In the genomic region with DNA sequence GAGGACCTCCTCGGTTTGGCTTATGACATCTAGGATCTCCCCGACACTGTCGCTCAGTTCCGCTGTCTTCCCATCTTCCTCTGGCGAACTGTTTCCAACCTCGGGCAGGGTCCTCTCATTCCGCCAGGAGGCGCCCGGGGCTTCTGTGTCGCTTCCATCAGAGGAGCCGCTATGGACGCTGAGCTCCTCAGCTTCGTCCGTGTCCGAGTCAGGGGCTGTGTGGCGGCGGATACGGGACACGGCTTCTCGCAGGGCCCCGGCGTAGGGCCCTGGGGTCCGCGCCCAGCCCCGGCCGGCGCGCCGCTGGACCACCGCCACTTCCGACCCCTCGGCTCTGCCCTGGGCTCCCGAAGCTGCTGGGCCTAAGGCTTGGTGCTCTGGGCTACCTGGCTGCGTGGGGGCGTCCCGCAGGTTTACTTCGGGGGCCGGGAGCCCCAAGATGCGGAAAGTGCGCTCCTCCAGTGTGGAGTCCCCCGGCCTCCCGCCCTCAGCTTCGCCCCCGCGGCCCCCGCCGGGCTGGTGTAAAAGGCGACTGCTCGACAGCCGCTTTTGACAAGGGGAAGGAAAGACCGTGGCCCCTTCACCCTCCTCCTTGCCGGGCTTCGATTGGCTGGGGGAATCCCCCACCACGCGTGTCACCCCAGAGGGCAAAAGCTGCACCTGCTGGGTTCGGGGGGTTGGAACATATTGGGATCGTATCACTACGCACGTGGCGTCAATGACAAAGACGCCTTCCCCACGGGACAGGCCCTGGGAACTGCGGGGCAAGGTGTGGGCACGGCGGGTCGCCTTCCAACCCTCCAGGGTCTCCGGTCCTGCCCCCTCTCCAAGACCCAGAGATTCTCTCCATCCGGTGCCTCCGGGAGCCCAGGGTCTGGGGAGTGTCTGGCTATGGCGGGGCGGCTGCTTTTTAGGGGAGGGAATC, we compare ENCODE assay signal across 8 cellular contexts. TPM values are rescaled to one million over a fixed set of nuclear protein-coding genes. Genes with fewer than 3 reads are reported as not detected.
A peak's percentile ranks its signal among the peaks of the same experiment; 100 is the strongest.
DNase-seq lines count a peak whose midpoint lies in the region; ATAC-seq and TF ChIP-seq lines count a peak whose summit lies in the region.

No MANE protein-coding gene starts in this region.

- DNase-seq in NCI-H1694 treated with DMSO at 0.1 percent for 48 hours (lab: John Stamatoyannopoulos, UW) (peak; percentile 46), lung microvascular endothelial cell (ENCODE audit: low read depth in 2 of 2) (peak; percentile 73 to 74), ACHN (no peak)
- DNase-seq in activated CD4-positive, alpha-beta T cell treated with anti-CD3 and anti-CD28 coated beads for 4 hours, result peak; percentile 65 to 68
- peak; percentile 63 to 67 (median 66) for DNase-seq in effector memory CD8-positive, alpha-beta T cell
- peak; percentile 27 for DNase-seq in stimulated activated CD8-positive, alpha-beta memory T cell treated with anti-CD3 and anti-CD28 coated beads, Interleukin-4, amount 100 ng/mL, for 24 hours (ENCODE audit: low read depth)

- H3K9me3 Mint-ChIP-seq in effector memory CD8-positive, alpha-beta T cell, result no peaks in the 10 kb centered on the region

- peak overlapping the region; percentile 74 to 77 for H3K4me3 Mint-ChIP-seq in effector memory CD8-positive, alpha-beta T cell

- H3K4me1 Mint-ChIP-seq in effector memory CD8-positive, alpha-beta T cell (ENCODE audit: low read depth in 2 of 2), result peaks cover 33 to 39% of the 10 kb centered on the region in 2 donors

- peaks cover 30 to 83% of the 10 kb centered on the region in 2 donors for H3K27me3 Mint-ChIP-seq in effector memory CD8-positive, alpha-beta T cell

- in situ Hi-C loops in ACHN (cut with HindIII; ENCODE audit: low pct_ligation_motif_present, low pct_unique_long_range_greater_than_20kb, low sequenced_read_pairs), result no loop called here

- H3K27ac Mint-ChIP-seq in effector memory CD8-positive, alpha-beta T cell, result peak overlapping the region; percentile 65 to 77

- peak; percentile 75 for ATAC-seq in effector memory CD8-positive, alpha-beta T cell (replicated peaks)
- no peak for ATAC-seq in GM19395 (IDR thresholded peaks at IDR 0.05; ENCODE audit: unreplicated experiment)

- TF ChIP-seq CTCF in GM12873 (IDR thresholded peaks at IDR 0.05; ENCODE audit: insufficient read depth, low read depth, low read length, missing control alignments), result peak; percentile 87

- peaks cover 25% of the 10 kb centered on the region for H3K36me3 Mint-ChIP-seq in effector memory CD8-positive, alpha-beta T cell (ENCODE audit: insufficient read depth)

RNA-seq across cellular contexts. Expression of gene DDN, which starts 2.1 kb away (rescaled TPM):
- total RNA-seq in lung microvascular endothelial cell, result under 0.01 TPM in 1 of 2 replicates, not detected in the other

RNA-seq across cellular contexts. Expression of gene WNT1, which starts 18.9 kb away (rescaled TPM):
- total RNA-seq in lung microvascular endothelial cell, result not detected in 2 replicates

RNA-seq across cellular contexts. Expression of gene PRKAG1, which starts 21.5 kb away (rescaled TPM):
- 32.1 and 38.1 TPM in 2 replicates for total RNA-seq in lung microvascular endothelial cell

RNA-seq across cellular contexts. Expression of gene WNT10B, which starts 25.5 kb away (rescaled TPM):
- under 0.01 and 0.22 TPM in 2 replicates for total RNA-seq in lung microvascular endothelial cell

RNA-seq across cellular contexts. Expression of gene ARF3, which starts 39.8 kb away (rescaled TPM):
- total RNA-seq in lung microvascular endothelial cell, result 36.3 and 39.7 TPM in 2 replicates
